ENCODE assay signal across 12 cellular contexts in genomic region chr16:89373355-89374110, GRCh38.
A peak's percentile ranks its signal among the peaks of the same experiment; 100 is the strongest.
DNase-seq lines count a peak whose midpoint lies in the region; ATAC-seq and TF ChIP-seq lines count a peak whose summit lies in the region.
"Had no signal": no experiment of that assay in that cellular context is flagged by ENCODE, and none has a peak within 500 bp of the region (broad histone marks: within the 10 kb centered on the region; RNA-seq: fewer than 3 reads in every experiment).

No MANE protein-coding gene starts in this region.

- ATAC-seq in sciatic nerve (peak; percentile 54), GM19328 (IDR thresholded peaks at IDR 0.05; ENCODE audit: unreplicated experiment) (no peak)

- H3K4me3 ChIP-seq in coronary artery = peak overlapping the region; percentile 7

- DNase-seq in LHCN-M2 (ENCODE audit: low read depth) = peak; percentile 84
- peak; percentile 82 for DNase-seq in coronary artery (ENCODE audit: low spot score)
- peak; percentile 83 for DNase-seq in kidney glomerular epithelial cell (lab: John Stamatoyannopoulos, UW)
- DNase-seq in sciatic nerve (ENCODE audit: low spot score) = no peak
- DNase-seq in activated CD4-positive, alpha-beta T cell treated with anti-CD3 and anti-CD28 coated beads, Interleukin-2, amount 50 U/mL, for 4 hours = no peak
- no peak for DNase-seq in NK-92 treated with Interleukin-12 subunit alpha and Interleukin-12 subunit beta, amount 100 ng/mL, for 24 hours (lab: John Stamatoyannopoulos, UW)
- no peak for DNase-seq in T-helper 2 cell
- DNase-seq: activated CD8-positive, alpha-beta memory T cell treated with anti-CD3 and anti-CD28 coated beads, Interleukin-2, amount 50 U/mL, for 4 hours; effector memory CD4-positive, alpha-beta T cell; NCI-H446; stimulated activated CD4-positive, alpha-beta T cell treated with anti-CD3 and anti-CD28 coated beads, Interleukin-4, amount 100 ng/mL, for 24 hours had no signal

- intact Hi-C loops in sciatic nerve (cut with DNase I) = no loop called here

- TF ChIP-seq CTCF in coronary artery (IDR thresholded peaks at IDR 0.05) = no peak

- peak overlapping the region; percentile 18 to 70 for H3K27ac ChIP-seq in coronary artery

Comparison
In these comparisons a context has a peak if more than half of its experiments do, and no peak if none do; other contexts are left out.
1. DNase-seq: peak in LHCN-M2 (single experiment), coronary artery (single experiment) and kidney glomerular epithelial cell (single experiment); none in sciatic nerve (single experiment), activated CD4-positive, alpha-beta T cell treated with anti-CD3 and anti-CD28 coated beads, Interleukin-2, amount 50 U/mL, for 4 hours (0 of 2), NK-92 treated with Interleukin-12 subunit alpha and Interleukin-12 subunit beta, amount 100 ng/mL, for 24 hours (single experiment) and T-helper 2 cell (0 of 5).